Comparison of ENCODE assay signal across 8 cellular contexts in genomic region chr7:69962077-69962855, GRCh38.
DNase-seq lines count a peak whose midpoint lies in the region; ATAC-seq and TF ChIP-seq lines count a peak whose summit lies in the region.

No MANE protein-coding gene starts in this region.

- peaks cover 26 to 28% of the 10 kb centered on the region in 2 donors for H3K4me1 ChIP-seq in thyroid gland

- DNase-seq in NCI-H1436 (lab: John Stamatoyannopoulos, UW) (peak; percentile 17), NCI-H1436 treated with DMSO at 0.1 percent for 48 hours (lab: John Stamatoyannopoulos, UW) (no peak), NCI-H82 (lab: John Stamatoyannopoulos, UW) (peak; percentile 85), left ventricle myocardium superior (peak; percentile 69), thyroid gland (peak; percentile 86 to 87)
- DNase-seq in stimulated activated effector memory CD8-positive, alpha-beta T cell treated with anti-CD3 and anti-CD28 coated beads, Interleukin-12 subunit alpha, Interleukin-12 subunit beta, amount 100 ng/mL, for 72 hours (ENCODE audit: low spot score in 2 of 2), result no peak
- DNase-seq in activated T-helper 1 cell treated with anti-CD3 and anti-CD28 coated beads, Interleukin-12 subunit alpha, Interleukin-12 subunit beta, Interleukin-2, Interleukin-4 antibody, amounts not matched to agents 30 ng/mL and 10 ng/mL and 1 ng/mL, durations not matched to agents 14 hours and 24 hours and 36 hours (ENCODE audit: low spot score), result no peak
- no peak for DNase-seq in activated T-cell treated with anti-CD3 and anti-CD28 coated beads, Interleukin-2, amount 50 U/mL, for 4 hours

- H3K4me3 Mint-ChIP-seq in stimulated activated effector memory CD8-positive, alpha-beta T cell treated with anti-CD3 and anti-CD28 coated beads, Interleukin-12 subunit alpha, Interleukin-12 subunit beta, amount 100 ng/mL, for 72 hours, result no peak overlapping the region
- H3K4me3 Mint-ChIP-seq in activated T-helper 1 cell treated with anti-CD3 and anti-CD28 coated beads, Interleukin-12 subunit alpha, Interleukin-12 subunit beta, Interleukin-2, Interleukin-4 antibody, amounts not matched to agents 30 ng/mL and 10 ng/mL and 1 ng/mL, durations not matched to agents 14 hours and 24 hours and 36 hours, result no peak overlapping the region
- no peak overlapping the region for H3K4me3 Mint-ChIP-seq in activated T-cell treated with anti-CD3 and anti-CD28 coated beads, Interleukin-2, amount 50 U/mL, for 4 hours

- no peaks in the 10 kb centered on the region for H3K36me3 Mint-ChIP-seq in stimulated activated effector memory CD8-positive, alpha-beta T cell treated with anti-CD3 and anti-CD28 coated beads, Interleukin-12 subunit alpha, Interleukin-12 subunit beta, amount 100 ng/mL, for 72 hours
- no peaks in the 10 kb centered on the region for H3K36me3 Mint-ChIP-seq in activated T-helper 1 cell treated with anti-CD3 and anti-CD28 coated beads, Interleukin-12 subunit alpha, Interleukin-12 subunit beta, Interleukin-2, Interleukin-4 antibody, amounts not matched to agents 30 ng/mL and 10 ng/mL and 1 ng/mL, durations not matched to agents 14 hours and 24 hours and 36 hours (ENCODE audit: low read depth)
- H3K36me3 Mint-ChIP-seq in activated T-cell treated with anti-CD3 and anti-CD28 coated beads, Interleukin-2, amount 50 U/mL, for 4 hours (ENCODE audit: insufficient read depth), result no peaks in the 10 kb centered on the region

- H3K4me3 ChIP-seq in thyroid gland (replicated peaks in 1 of 3), result no peak overlapping the region

- TF ChIP-seq CTCF in thyroid gland (IDR thresholded peaks at IDR 0.05), result no peak

- H3K36me3 ChIP-seq in thyroid gland, result no peaks in the 10 kb centered on the region

- H3K27me3 Mint-ChIP-seq in activated T-helper 1 cell treated with anti-CD3 and anti-CD28 coated beads, Interleukin-12 subunit alpha, Interleukin-12 subunit beta, Interleukin-2, Interleukin-4 antibody, amounts not matched to agents 30 ng/mL and 10 ng/mL and 1 ng/mL, durations not matched to agents 14 hours and 24 hours and 36 hours (ENCODE audit: insufficient read depth), result no peaks in the 10 kb centered on the region
- H3K27me3 Mint-ChIP-seq in activated T-cell treated with anti-CD3 and anti-CD28 coated beads, Interleukin-2, amount 50 U/mL, for 4 hours (ENCODE audit: low read depth), result peaks cover 4% of the 10 kb centered on the region

- intact Hi-C loops in left ventricle myocardium superior (cut with micrococcal nuclease), result no loop called here
- intact Hi-C loops in thyroid gland (cut with DNase I), result no loop called here
- intact Hi-C loops in activated T-helper 1 cell treated with anti-CD3 and anti-CD28 coated beads, Interleukin-12 subunit alpha, Interleukin-12 subunit beta, Interleukin-2, Interleukin-4 antibody, amounts not matched to agents 30 ng/mL and 10 ng/mL and 1 ng/mL, durations not matched to agents 14 hours and 24 hours and 36 hours (cut with micrococcal nuclease), result no loop called here

- ATAC-seq in left ventricle myocardium superior, result peak; percentile 90
- no peak for ATAC-seq in stimulated activated effector memory CD8-positive, alpha-beta T cell treated with anti-CD3 and anti-CD28 coated beads, Interleukin-12 subunit alpha, Interleukin-12 subunit beta, amount 100 ng/mL, for 72 hours
- ATAC-seq in activated T-cell treated with anti-CD3 and anti-CD28 coated beads, Interleukin-2, amount 50 U/mL, for 4 hours, result no peak

- no peaks in the 10 kb centered on the region for H3K9me3 ChIP-seq in thyroid gland

- peaks cover 8% of the 10 kb centered on the region for H3K4me1 Mint-ChIP-seq in stimulated activated effector memory CD8-positive, alpha-beta T cell treated with anti-CD3 and anti-CD28 coated beads, Interleukin-12 subunit alpha, Interleukin-12 subunit beta, amount 100 ng/mL, for 72 hours
- no peaks in the 10 kb centered on the region for H3K4me1 Mint-ChIP-seq in activated T-helper 1 cell treated with anti-CD3 and anti-CD28 coated beads, Interleukin-12 subunit alpha, Interleukin-12 subunit beta, Interleukin-2, Interleukin-4 antibody, amounts not matched to agents 30 ng/mL and 10 ng/mL and 1 ng/mL, durations not matched to agents 14 hours and 24 hours and 36 hours (ENCODE audit: low read depth)
- H3K4me1 Mint-ChIP-seq in activated T-cell treated with anti-CD3 and anti-CD28 coated beads, Interleukin-2, amount 50 U/mL, for 4 hours (ENCODE audit: low read depth), result peaks cover 6% of the 10 kb centered on the region

- 15 to 22% methylated on average over 7 of the region's 7 CpGs for WGBS in thyroid gland, 2 donors

- H3K9me3 Mint-ChIP-seq in stimulated activated effector memory CD8-positive, alpha-beta T cell treated with anti-CD3 and anti-CD28 coated beads, Interleukin-12 subunit alpha, Interleukin-12 subunit beta, amount 100 ng/mL, for 72 hours, result no peaks in the 10 kb centered on the region
- no peaks in the 10 kb centered on the region for H3K9me3 Mint-ChIP-seq in activated T-helper 1 cell treated with anti-CD3 and anti-CD28 coated beads, Interleukin-12 subunit alpha, Interleukin-12 subunit beta, Interleukin-2, Interleukin-4 antibody, amounts not matched to agents 30 ng/mL and 10 ng/mL and 1 ng/mL, durations not matched to agents 14 hours and 24 hours and 36 hours
- H3K9me3 Mint-ChIP-seq in activated T-cell treated with anti-CD3 and anti-CD28 coated beads, Interleukin-2, amount 50 U/mL, for 4 hours, result no peaks in the 10 kb centered on the region

- no peak overlapping the region for H3K27ac Mint-ChIP-seq in stimulated activated effector memory CD8-positive, alpha-beta T cell treated with anti-CD3 and anti-CD28 coated beads, Interleukin-12 subunit alpha, Interleukin-12 subunit beta, amount 100 ng/mL, for 72 hours
- no peak overlapping the region for H3K27ac Mint-ChIP-seq in activated T-helper 1 cell treated with anti-CD3 and anti-CD28 coated beads, Interleukin-12 subunit alpha, Interleukin-12 subunit beta, Interleukin-2, Interleukin-4 antibody, amounts not matched to agents 30 ng/mL and 10 ng/mL and 1 ng/mL, durations not matched to agents 14 hours and 24 hours and 36 hours

- H3K27me3 ChIP-seq in thyroid gland, result no peaks in the 10 kb centered on the region

- TF ChIP-seq POLR2A in thyroid gland (IDR thresholded peaks at IDR 0.05), result no peak

- peak overlapping the region in 2 of 3 donors; percentile 15 to 30 for H3K27ac ChIP-seq in thyroid gland

Comparison
In these comparisons a context has a peak if more than half of its experiments do, and no peak if none do; other contexts are left out.
1. DNase-seq: peak in NCI-H1436 (single experiment), NCI-H82 (single experiment), left ventricle myocardium superior (single experiment) and thyroid gland (2 of 2); none in NCI-H1436 treated with DMSO at 0.1 percent for 48 hours (single experiment), stimulated activated effector memory CD8-positive, alpha-beta T cell treated with anti-CD3 and anti-CD28 coated beads, Interleukin-12 subunit alpha, Interleukin-12 subunit beta, amount 100 ng/mL, for 72 hours (0 of 2), activated T-helper 1 cell treated with anti-CD3 and anti-CD28 coated beads, Interleukin-12 subunit alpha, Interleukin-12 subunit beta, Interleukin-2, Interleukin-4 antibody, amounts not matched to agents 30 ng/mL and 10 ng/mL and 1 ng/mL, durations not matched to agents 14 hours and 24 hours and 36 hours (single experiment) and activated T-cell treated with anti-CD3 and anti-CD28 coated beads, Interleukin-2, amount 50 U/mL, for 4 hours (single experiment).